Comparison of ENCODE assay signal across 20 cellular contexts in genomic region chr2:105932582-105932981, GRCh38.
A peak's percentile ranks its signal among the peaks of the same experiment; 100 is the strongest.
DNase-seq lines count a peak whose midpoint lies in the region; ATAC-seq, FAIRE-seq and TF ChIP-seq lines count a peak whose summit lies in the region.
"Had no signal": no experiment of that assay in that cellular context is flagged by ENCODE, and none has a peak within 500 bp of the region (broad histone marks: within the 10 kb centered on the region; RNA-seq: fewer than 3 reads in every experiment).

No MANE protein-coding gene starts in this region.

- FAIRE-seq in bronchial epithelial cell (lab: Jason Lieb, UNC) = peak; percentile 77
- FAIRE-seq: GM12892, GM18507, H1, HTR-8/SVneo had no signal

- POLR2A ChIA-PET in CD4-positive, alpha-beta T cell (lab: Charles Lee) = interaction anchor here (1.1 kb wide), 1 partner anchor 153 kb away, joined by 3 read pairs; no protein-coding TSS in a partner anchor

- ATAC-seq in activated naive CD8-positive, alpha-beta T cell treated with anti-CD3 and anti-CD28 coated beads, Interleukin-2, amount 50 U/mL, for 24 hours = no peak
- no peak for ATAC-seq in CD4-positive, alpha-beta T cell (ENCODE audit: poor library complexity)
- no peak for ATAC-seq in stimulated activated naive CD8-positive, alpha-beta T cell treated with anti-CD3 and anti-CD28 coated beads, Interleukin-15, Interleukin-2, amounts not matched to agents 100 U/mL and 50 U/mL, for 24 hours

- CTCF ChIA-PET in CD4-positive, alpha-beta T cell (lab: Charles Lee) = no interaction called here

- H3K36me3 ChIP-seq in bronchial epithelial cell (ENCODE audit: control insufficient read depth, insufficient read depth, low read length) = no peaks in the 10 kb centered on the region
- H3K36me3 ChIP-seq: BLaER1 had no signal

- H3K27ac ChIP-seq in CD4-positive, alpha-beta T cell (ENCODE audit: low read depth, low read length) = no peak overlapping the region
- H3K27ac ChIP-seq: BLaER1 had no signal

- H3K9me3 ChIP-seq in CD4-positive, alpha-beta T cell (ENCODE audit: control insufficient read depth, low read length) = no peaks in the 10 kb centered on the region

- peaks cover 40% of the 10 kb centered on the region for H3K4me1 Mint-ChIP-seq in activated naive CD8-positive, alpha-beta T cell (ENCODE audit: low read depth)
- peaks cover 32% of the 10 kb centered on the region for H3K4me1 Mint-ChIP-seq in activated naive CD8-positive, alpha-beta T cell treated with anti-CD3 and anti-CD28 coated beads, Interleukin-2, amount 50 U/mL, for 24 hours
- peaks cover 36% of the 10 kb centered on the region for H3K4me1 Mint-ChIP-seq in CD4-positive, alpha-beta T cell (ENCODE audit: low read depth)
- H3K4me1 Mint-ChIP-seq in neural crest cell (peaks cover 12% of the 10 kb centered on the region), progenitor cell of endocrine pancreas (ENCODE audit: low read depth) (peaks cover 16% of the 10 kb centered on the region)
- H3K4me1 Mint-ChIP-seq: CD14-positive monocyte had no signal

- H3K27ac Mint-ChIP-seq in activated naive CD8-positive, alpha-beta T cell = peak overlapping the region; percentile 8
- no peak overlapping the region for H3K27ac Mint-ChIP-seq in activated naive CD8-positive, alpha-beta T cell treated with anti-CD3 and anti-CD28 coated beads, Interleukin-2, amount 50 U/mL, for 24 hours
- H3K27ac Mint-ChIP-seq in CD4-positive, alpha-beta T cell = no peak overlapping the region
- H3K27ac Mint-ChIP-seq in neural crest cell (ENCODE audit: unreplicated experiment) (peak overlapping the region; percentile 90), progenitor cell of endocrine pancreas (no peak overlapping the region)
- H3K27ac Mint-ChIP-seq: CD14-positive monocyte, H9 had no signal

- H3K9me3 Mint-ChIP-seq in activated naive CD8-positive, alpha-beta T cell (ENCODE audit: low read depth) = no peaks in the 10 kb centered on the region
- peaks cover 5% of the 10 kb centered on the region for H3K9me3 Mint-ChIP-seq in activated naive CD8-positive, alpha-beta T cell treated with anti-CD3 and anti-CD28 coated beads, Interleukin-2, amount 50 U/mL, for 24 hours
- no peaks in the 10 kb centered on the region for H3K9me3 Mint-ChIP-seq in CD4-positive, alpha-beta T cell
- H3K9me3 Mint-ChIP-seq in neural crest cell = peaks cover 4% of the 10 kb centered on the region
- no peaks in the 10 kb centered on the region for H3K9me3 Mint-ChIP-seq in progenitor cell of endocrine pancreas (ENCODE audit: low read depth)

- no peaks in the 10 kb centered on the region for H3K27me3 Mint-ChIP-seq in activated naive CD8-positive, alpha-beta T cell
- no peaks in the 10 kb centered on the region for H3K27me3 Mint-ChIP-seq in activated naive CD8-positive, alpha-beta T cell treated with anti-CD3 and anti-CD28 coated beads, Interleukin-2, amount 50 U/mL, for 24 hours
- no peaks in the 10 kb centered on the region for H3K27me3 Mint-ChIP-seq in CD4-positive, alpha-beta T cell
- no peaks in the 10 kb centered on the region for H3K27me3 Mint-ChIP-seq in neural crest cell (ENCODE audit: low read depth)
- no peaks in the 10 kb centered on the region for H3K27me3 Mint-ChIP-seq in progenitor cell of endocrine pancreas

- TF ChIP-seq CTCF in CD4-positive, alpha-beta T cell (IDR thresholded peaks at IDR 0.05) = no peak
- no peak for TF ChIP-seq CTCF in bronchial epithelial cell (IDR thresholded peaks at IDR 0.05; ENCODE audit: insufficient read depth, low read length, severe bottlenecking)
- no peak for TF ChIP-seq CTCF in neural crest cell (conservative IDR thresholded peaks at IDR 0.05)
- TF ChIP-seq CTCF in progenitor cell of endocrine pancreas (IDR thresholded peaks at IDR 0.05; ENCODE audit: unreplicated experiment) = no peak

- no peaks in the 10 kb centered on the region for H3K36me3 Mint-ChIP-seq in activated naive CD8-positive, alpha-beta T cell
- H3K36me3 Mint-ChIP-seq in activated naive CD8-positive, alpha-beta T cell treated with anti-CD3 and anti-CD28 coated beads, Interleukin-2, amount 50 U/mL, for 24 hours (ENCODE audit: low read depth) = no peaks in the 10 kb centered on the region
- H3K36me3 Mint-ChIP-seq in CD4-positive, alpha-beta T cell (ENCODE audit: low read depth) = no peaks in the 10 kb centered on the region
- H3K36me3 Mint-ChIP-seq in neural crest cell (ENCODE audit: low read depth) = no peaks in the 10 kb centered on the region
- H3K36me3 Mint-ChIP-seq in progenitor cell of endocrine pancreas (ENCODE audit: insufficient read depth) = peaks cover 2% of the 10 kb centered on the region
- H3K36me3 Mint-ChIP-seq: CD14-positive monocyte had no signal

- DNase-seq in activated naive CD8-positive, alpha-beta T cell treated with anti-CD3 and anti-CD28 coated beads, Interleukin-2, amount 50 U/mL, for 24 hours = no peak
- no peak for DNase-seq in CD4-positive, alpha-beta T cell
- DNase-seq in bronchial epithelial cell (ENCODE audit: low read depth) = no peak
- no peak for DNase-seq in neural crest cell (ENCODE audit: low read depth, low spot score)
- no peak for DNase-seq in progenitor cell of endocrine pancreas (ENCODE audit: low spot score, unreplicated experiment)
- DNase-seq in hippocampal formation (lab: John Stamatoyannopoulos, UW) = no peak
- no peak for DNase-seq in stimulated activated naive CD8-positive, alpha-beta T cell treated with anti-CD3 and anti-CD28 coated beads, Interleukin-15, Interleukin-2, amounts not matched to agents 100 U/mL and 50 U/mL, for 24 hours
- DNase-seq: 8988T, DMS153, DMS79, GDM1, H9, IMR-90 had no signal

- no peak overlapping the region for H3K4me3 Mint-ChIP-seq in activated naive CD8-positive, alpha-beta T cell
- no peak overlapping the region for H3K4me3 Mint-ChIP-seq in activated naive CD8-positive, alpha-beta T cell treated with anti-CD3 and anti-CD28 coated beads, Interleukin-2, amount 50 U/mL, for 24 hours
- H3K4me3 Mint-ChIP-seq in CD4-positive, alpha-beta T cell = peak overlapping the region; percentile 23
- H3K4me3 Mint-ChIP-seq in neural crest cell (no peak overlapping the region), progenitor cell of endocrine pancreas (ENCODE audit: low read depth) (no peak overlapping the region)
- H3K4me3 Mint-ChIP-seq: CD14-positive monocyte, H9 had no signal

- H3K4me3 ChIP-seq in bronchial epithelial cell (ENCODE audit: low read depth, low read length) = no peak overlapping the region
- H3K4me3 ChIP-seq: BLaER1 had no signal

- intact Hi-C loops in CD4-positive, alpha-beta T cell (cut with DNase I, micrococcal nuclease) = loop anchor here in 1 of 2 experiments (5.0 kb wide), 1 partner anchor 165 kb away; no protein-coding TSS in a partner anchor

- H3K27me3 ChIP-seq in CD4-positive, alpha-beta T cell (ENCODE audit: control insufficient read depth, insufficient read depth, low read length) = no peaks in the 10 kb centered on the region
- no peaks in the 10 kb centered on the region for H3K27me3 ChIP-seq in bronchial epithelial cell (ENCODE audit: control insufficient read depth, insufficient read depth, low read length)
- H3K27me3 ChIP-seq: BLaER1 had no signal

Comparison
In these comparisons a context has a peak if more than half of its experiments do, and no peak if none do; other contexts are left out.
1. H3K27ac Mint-ChIP-seq: peak in activated naive CD8-positive, alpha-beta T cell (single experiment) and neural crest cell (single experiment); none in activated naive CD8-positive, alpha-beta T cell treated with anti-CD3 and anti-CD28 coated beads, Interleukin-2, amount 50 U/mL, for 24 hours (single experiment), CD4-positive, alpha-beta T cell (single experiment) and progenitor cell of endocrine pancreas (single experiment).